Comparison of ENCODE assay signal across 1 cellular context in genomic region chr6:1053587-1053986, GRCh38.
TF ChIP-seq lines count a peak whose summit lies in the region.

No MANE protein-coding gene starts in this region.

TF ChIP-seq in H1, 55 proteins besides CTCF, POLR2A, EP300 and RAD21:
- TF ChIP-seq TEAD4 (IDR thresholded peaks at IDR 0.05; ENCODE audit: low read depth, low read length) (no peak), NANOG (IDR thresholded peaks at IDR 0.05; ENCODE audit: insufficient read depth, low read depth, low read length, poor library complexity, severe bottlenecking) (no peak), ZNF274 (IDR thresholded peaks at IDR 0.05; ENCODE audit: borderline replicate concordance, extremely low read depth, low read length) (no peak), SP1 (IDR thresholded peaks at IDR 0.05; ENCODE audit: low read depth, low read length) (no peak), SP4 (IDR thresholded peaks at IDR 0.05; ENCODE audit: low read length) (no peak), EZH2 (IDR thresholded peaks at IDR 0.05; ENCODE audit: low read depth, low read length, severe bottlenecking) (no peak), JUN (IDR thresholded peaks at IDR 0.05; ENCODE audit: low read depth, low read length) (no peak), CBX5 (IDR thresholded peaks at IDR 0.05; ENCODE audit: low read depth, low read length) (no peak), POLR2AphosphoS5 (IDR thresholded peaks at IDR 0.05; ENCODE audit: low read depth, low read length) (no peak), SIRT6 (IDR thresholded peaks at IDR 0.05; ENCODE audit: low read length) (no peak), CBX8 (IDR thresholded peaks at IDR 0.05; ENCODE audit: borderline replicate concordance, low read depth, low read length) (no peak), CEBPB (IDR thresholded peaks at IDR 0.05; ENCODE audit: low read depth, low read length) (no peak), GABPA (IDR thresholded peaks at IDR 0.05; ENCODE audit: borderline replicate concordance, insufficient read depth, low read length) (no peak), CHD7 (IDR thresholded peaks at IDR 0.05; ENCODE audit: insufficient replicate concordance, low read length) (no peak), GTF2F1 (IDR thresholded peaks at IDR 0.05; ENCODE audit: borderline replicate concordance, low read depth, low read length) (no peak), RXRA (IDR thresholded peaks at IDR 0.05; ENCODE audit: insufficient read depth, low read depth, low read length) (no peak), ATF2 (IDR thresholded peaks at IDR 0.05; ENCODE audit: low read length) (no peak), BRCA1 (IDR thresholded peaks at IDR 0.05; ENCODE audit: low read depth, low read length) (no peak)
TF ChIP-seq in H1: peak in this region for 0.
